28 cellular contexts compared by ENCODE assay signal in genomic region chr17:62722625-62723024, GRCh38.
DNase-seq lines count a peak whose midpoint lies in the region; ATAC-seq, FAIRE-seq and TF ChIP-seq lines count a peak whose summit lies in the region.
"Had no signal": no experiment of that assay in that cellular context is flagged by ENCODE, and none has a peak within 500 bp of the region (broad histone marks: within the 10 kb centered on the region; RNA-seq: fewer than 3 reads in every experiment).

No MANE protein-coding gene starts in this region.

- H2BK15ac ChIP-seq in neuronal stem cell (ENCODE audit: low read length) = no peak overlapping the region

- no peak for TF ChIP-seq CTCF in GM23338 (conservative IDR thresholded peaks at IDR 0.05; ENCODE audit: low read depth in 2 of 2)
- TF ChIP-seq CTCF in WTC11 (IDR thresholded peaks at IDR 0.05) = no peak
- no peak for TF ChIP-seq CTCF in kidney (IDR thresholded peaks at IDR 0.05; ENCODE audit: borderline replicate concordance, extremely low read depth, insufficient read depth)
- no peak for TF ChIP-seq CTCF in type B pancreatic cell (conservative IDR thresholded peaks at IDR 0.05)

- CTCF ChIA-PET in WTC11 (lab: Charles Lee) = interaction anchor here (0.6 to 1.2 kb wide), 3 partner anchors 11 to 362 kb away, joined by 3 to 5 read pairs (median 3); no protein-coding TSS in a partner anchor

- H3K36me3 Mint-ChIP-seq in GM23338 (ENCODE audit: low read depth) (no peaks in the 10 kb centered on the region; the same call in 2 of the 3 replicates), WTC11 (no peaks in the 10 kb centered on the region), type B pancreatic cell (no peaks in the 10 kb centered on the region)

- H4K8ac ChIP-seq in neuronal stem cell (ENCODE audit: low read depth, low read length) = no peak overlapping the region

- no peaks in the 10 kb centered on the region for H3K9me2 ChIP-seq in GM23338 (ENCODE audit: insufficient read depth)
- H3K9me2 ChIP-seq: SK-N-SH had no signal

- no peaks in the 10 kb centered on the region for H3K79me1 ChIP-seq in neuronal stem cell (ENCODE audit: low read depth, low read length)

- no peak overlapping the region for H3K9ac ChIP-seq in kidney (ENCODE audit: low read length in 2 of 2)
- no peak overlapping the region for H3K9ac ChIP-seq in neuronal stem cell (ENCODE audit: low read depth, low read length, poor library complexity)
- H3K9ac ChIP-seq: BLaER1 treated with 17β-estradiol and CSF1 and Interleukin-3, amounts not matched to agents 10 nM and 100 nM; SK-N-SH had no signal

- H2AK5ac ChIP-seq in neuronal stem cell (ENCODE audit: low read depth, low read length) = no peak overlapping the region

- H3K4me1 ChIP-seq in GM23338 (ENCODE audit: insufficient read depth) = peaks cover 7% of the 10 kb centered on the region
- H3K4me1 ChIP-seq in kidney (ENCODE audit: control insufficient read depth in 1 of 2, insufficient read depth in 1 of 2, low read depth in 1 of 2, low read length in 2 of 2) = peaks cover 7 to 8% of the 10 kb centered on the region in 2 donors
- peaks cover 0 to 6% of the 10 kb centered on the region in 2 donors for H3K4me1 ChIP-seq in neuronal stem cell (ENCODE audit: control insufficient read depth in 2 of 2, insufficient read depth in 1 of 2, low read depth in 1 of 2, low read length in 2 of 2)

- no peak overlapping the region for H3K4me3 ChIP-seq in GM23338
- no peak overlapping the region for H3K4me3 ChIP-seq in kidney (ENCODE audit: low read length in 2 of 2)
- H3K4me3 ChIP-seq in neuronal stem cell (ENCODE audit: low read length in 2 of 2) = no peak overlapping the region
- H3K4me3 ChIP-seq: A549; BLaER1 treated with 17β-estradiol and CSF1 and Interleukin-3, amounts not matched to agents 10 nM and 100 nM; GM12878 had no signal

- H3K27me3 ChIP-seq in GM23338 (ENCODE audit: insufficient read depth) = no peaks in the 10 kb centered on the region
- no peaks in the 10 kb centered on the region for H3K27me3 ChIP-seq in neuronal stem cell (ENCODE audit: control insufficient read depth in 3 of 3, insufficient read depth in 3 of 3, low read depth in 1 of 3, low read length in 3 of 3)

- no peak overlapping the region for H2BK5ac ChIP-seq in neuronal stem cell (ENCODE audit: low read length)

- no peak overlapping the region for H3K14ac ChIP-seq in neuronal stem cell (ENCODE audit: low read length)

- no peak overlapping the region for H3K18ac ChIP-seq in neuronal stem cell (ENCODE audit: low read length)

- H3K4me3 Mint-ChIP-seq in GM23338 (no peak overlapping the region), WTC11 (no peak overlapping the region), type B pancreatic cell (no peak overlapping the region)
- H3K4me3 Mint-ChIP-seq: CD4-positive, alpha-beta T cell had no signal

- H3K27ac ChIP-seq in GM23338 (ENCODE audit: low read depth) = no peak overlapping the region
- peak overlapping the region; percentile 23 to 34 for H3K27ac ChIP-seq in kidney (ENCODE audit: low read depth in 2 of 2, low read length in 2 of 2)
- no peak overlapping the region for H3K27ac ChIP-seq in neuronal stem cell (replicated peaks; ENCODE audit: low read length)
- H3K27ac ChIP-seq: A549; BLaER1 treated with 17β-estradiol and CSF1 and Interleukin-3, amounts not matched to agents 10 nM and 100 nM; HL-60 had no signal

- DNase-seq in GM23338 (ENCODE audit: low spot score) (no peak), WTC11 (ENCODE audit: low spot score) (no peak), kidney (no peak), type B pancreatic cell (ENCODE audit: extremely low spot score, unreplicated experiment) (no peak), left lobe of liver (ENCODE audit: low spot score) (no peak), DMS 273 (lab: John Stamatoyannopoulos, UW; ENCODE audit: unreplicated experiment) (no peak), neuronal stem cell (ENCODE audit: low spot score) (no peak)
- DNase-seq: AML-193; Caco-2; CD4-positive, alpha-beta T cell; DMS 273 treated with DMSO at 0.1 percent for 48 hours; DMS79; EL; GDM1; Karpas-422; NCI-H1105; NCI-H146; NCI-H1930; NCI-H446; NCI-H524 treated with DMSO at 0.1 percent for 48 hours; NCI-H774; PC-3; SK-N-SH had no signal

- H3K23ac ChIP-seq in neuronal stem cell (ENCODE audit: low read depth, low read length, poor library complexity) = no peak overlapping the region

- no peaks in the 10 kb centered on the region for H3K79me2 ChIP-seq in GM23338 (replicated peaks; ENCODE audit: insufficient read depth)

- no peaks in the 10 kb centered on the region for H3K9me3 ChIP-seq in kidney (ENCODE audit: control insufficient read depth in 1 of 2, low read length in 2 of 2)
- peaks cover 0 to 9% of the 10 kb centered on the region in 2 donors for H3K9me3 ChIP-seq in neuronal stem cell (replicated peaks in 1 of 2; ENCODE audit: control insufficient read depth in 2 of 2, insufficient read depth in 1 of 2, low read depth in 1 of 2, low read length in 2 of 2)
- H3K9me3 ChIP-seq: A549 had no signal

- no peaks in the 10 kb centered on the region for H3F3A ChIP-seq in GM23338 (replicated peaks; ENCODE audit: low read depth)

- H3K4ac ChIP-seq in neuronal stem cell (ENCODE audit: low read length) = no peak overlapping the region

- H3K4me2 ChIP-seq in GM23338 (no peak overlapping the region), neuronal stem cell (ENCODE audit: insufficient read depth, low read length, poor library complexity, severe bottlenecking) (no peak overlapping the region)
- H3K4me2 ChIP-seq: A549; BLaER1 treated with 17β-estradiol and CSF1 and Interleukin-3, amounts not matched to agents 10 nM and 100 nM; SK-N-SH had no signal

- H3K27ac Mint-ChIP-seq in GM23338 (no peak overlapping the region), WTC11 (peak overlapping the region; percentile 32; the same call in 1 of the 2 replicates), type B pancreatic cell (peak overlapping the region; percentile 35)
- H3K27ac Mint-ChIP-seq: CD4-positive, alpha-beta T cell had no signal

- peaks cover 26% of the 10 kb centered on the region for H3K4me1 Mint-ChIP-seq in GM23338
- peaks cover 35% of the 10 kb centered on the region for H3K4me1 Mint-ChIP-seq in WTC11
- peaks cover 31% of the 10 kb centered on the region for H3K4me1 Mint-ChIP-seq in type B pancreatic cell (ENCODE audit: unreplicated experiment)

- WGBS in neuronal stem cell (ENCODE audit: extremely low coverage in 2 of 2, insufficient read length in 2 of 2, insufficient replicate concordance in 1 of 2), 2 donors = no CpG with 5 or more reads among the region's 1 CpG

- H2BK12ac ChIP-seq in neuronal stem cell (ENCODE audit: low read length) = no peak overlapping the region

- H3K9me3 Mint-ChIP-seq in GM23338 = peaks cover 2% of the 10 kb centered on the region; the same call in 2 of the 3 replicates
- H3K9me3 Mint-ChIP-seq in WTC11 = no peaks in the 10 kb centered on the region
- H3K9me3 Mint-ChIP-seq in type B pancreatic cell = peaks cover 14% of the 10 kb centered on the region
- H3K9me3 Mint-ChIP-seq: CD4-positive, alpha-beta T cell had no signal

- no peaks in the 10 kb centered on the region for H4K20me1 ChIP-seq in GM23338 (replicated peaks; ENCODE audit: insufficient read depth)
- H4K20me1 ChIP-seq: BLaER1 treated with 17β-estradiol and CSF1 and Interleukin-3, amounts not matched to agents 10 nM and 100 nM had no signal

- intact Hi-C loops in kidney (cut with DNase I) = no loop called here

- ATAC-seq in GM23338 (no peak), WTC11 (no peak), left lobe of liver (no peak)
- ATAC-seq: A549, GM12878, HCT116, PC-3 had no signal

- no peak for FAIRE-seq in kidney (lab: Jason Lieb, UNC)
- FAIRE-seq: GM12878 had no signal

- POLR2A ChIA-PET in WTC11 (lab: Charles Lee) = interaction anchor here (0.6 kb wide), 1 partner anchor 128 kb away, joined by 9 read pairs; no protein-coding TSS in a partner anchor

- H2BK120ac ChIP-seq in neuronal stem cell (ENCODE audit: low read depth, low read length) = no peak overlapping the region

- H2AFZ ChIP-seq in GM23338 (0 out of 2 replicates have a peak overlapping the region, but pooled peaks have one; percentile 7), neuronal stem cell (ENCODE audit: low read length) (no peak overlapping the region)

- no peak overlapping the region for H4K91ac ChIP-seq in neuronal stem cell (ENCODE audit: low read depth, low read length, poor library complexity)

- no peaks in the 10 kb centered on the region for H3K36me3 ChIP-seq in GM23338 (ENCODE audit: insufficient read depth)
- H3K36me3 ChIP-seq in kidney (ENCODE audit: control insufficient read depth in 1 of 2, insufficient read depth in 2 of 2, low read length in 2 of 2) = no peaks in the 10 kb centered on the region
- H3K36me3 ChIP-seq in neuronal stem cell (replicated peaks in 1 of 2; ENCODE audit: control insufficient read depth in 2 of 2, insufficient read depth in 2 of 2, low read length in 2 of 2) = no peaks in the 10 kb centered on the region
- H3K36me3 ChIP-seq: BLaER1 treated with 17β-estradiol and CSF1 and Interleukin-3, amounts not matched to agents 10 nM and 100 nM had no signal

- H3K27me3 Mint-ChIP-seq in GM23338 (ENCODE audit: insufficient read depth, low read depth, poor library complexity) = peaks cover 4% of the 10 kb centered on the region
- H3K27me3 Mint-ChIP-seq in WTC11 (ENCODE audit: low read depth) = no peaks in the 10 kb centered on the region; the same call in 1 of the 2 replicates
- H3K27me3 Mint-ChIP-seq in type B pancreatic cell = peaks cover 18% of the 10 kb centered on the region
- H3K27me3 Mint-ChIP-seq: CD4-positive, alpha-beta T cell had no signal

TF ChIP-seq in WTC11, 78 proteins besides CTCF, POLR2A, EP300 and RAD21:
- no peak for TF ChIP-seq HMGXB4 (CRISPR knock-in tag; IDR thresholded peaks at IDR 0.05)
- TF ChIP-seq MXD4 (CRISPR knock-in tag; IDR thresholded peaks at IDR 0.05; ENCODE audit: borderline replicate concordance) = no peak

Comparison
In these comparisons a context has a peak if more than half of its experiments do, and no peak if none do; other contexts are left out.
1. H3K27ac ChIP-seq: peak in kidney (2 of 2); none in GM23338 (single experiment) and neuronal stem cell (single experiment).